ENCODE assay signal across 11 cellular contexts in the genomic region with DNA sequence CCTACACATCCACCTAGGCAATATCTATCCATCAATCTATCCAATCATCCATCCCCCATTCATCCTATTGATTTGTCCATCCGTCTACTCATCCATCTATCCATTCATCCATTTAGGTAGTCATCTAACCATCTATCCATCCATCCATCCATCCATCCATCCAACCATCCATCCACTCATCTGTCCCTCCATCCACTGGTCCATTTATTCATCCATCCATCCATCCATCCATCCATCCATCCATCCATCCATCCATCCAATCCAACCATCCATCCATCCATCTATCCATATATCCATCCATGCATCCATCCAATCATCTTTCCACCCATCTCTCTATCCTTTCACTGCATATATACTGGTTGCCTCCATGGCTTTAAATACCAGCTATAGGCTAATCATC. TPM values are rescaled to one million over a fixed set of nuclear protein-coding genes. Genes with fewer than 3 reads are reported as not detected.
"Had no signal": no experiment of that assay in that cellular context is flagged by ENCODE, and none has a peak within 500 bp of the region (broad histone marks: within the 10 kb centered on the region; RNA-seq: fewer than 3 reads in every experiment).

No MANE protein-coding gene starts in this region.

- H3K4me3 ChIP-seq: GM23248, GM23338, HAP-1 had no signal

- DNase-seq: GM23248, GOT3, H7, HFFc6 had no signal

- FAIRE-seq: H1, H54 had no signal

- H3K36me3 ChIP-seq: HAP-1 had no signal

- H3K27ac ChIP-seq: GM23248 had no signal

- H3K4me1 ChIP-seq: HAP-1 had no signal

- H3K4me2 ChIP-seq: GM23338 had no signal

- H3K9ac ChIP-seq: GM23248 had no signal

- H2AFZ ChIP-seq: GM23248, GM23338 had no signal

- H3K9me3 ChIP-seq: HAP-1 had no signal

- ATAC-seq: GM23338, HCT116 had no signal

RNA-seq across cellular contexts. Expression of a gene that starts 3.9 kb away (rescaled TPM):
- total RNA-seq: GM23248, H4, HFFc6 had no signal

RNA-seq across cellular contexts. Expression of a gene that starts 21.7 kb away (rescaled TPM):
- total RNA-seq: GM23248, GM23338, H4, H7 had no signal
- polyA plus RNA-seq: GM23248 had no signal

RNA-seq across cellular contexts. Expression of a gene that starts 26.2 kb away (rescaled TPM):
- total RNA-seq: GM23248, GM23338, H1, H4, H7, H9, HFFc6 had no signal
- polyA plus RNA-seq: GM23248, GM23338 had no signal

RNA-seq across cellular contexts. Expression of a gene that starts 34.6 kb away (rescaled TPM):
- total RNA-seq: GM23248, GM23338, H1, H4, H7, H9, HFFc6 had no signal
- polyA plus RNA-seq: GM23248, GM23338 had no signal

RNA-seq across cellular contexts. Expression of a gene that starts 41.5 kb away (rescaled TPM):
- total RNA-seq: GM23248, H4, HFFc6 had no signal
- polyA plus RNA-seq: GM23248 had no signal
